9 cellular contexts compared by ENCODE assay signal in genomic region chr2:227862741-227863588, GRCh38. TPM values are rescaled to one million over a fixed set of nuclear protein-coding genes. Genes with fewer than 3 reads are reported as not detected.
DNase-seq lines count a peak whose midpoint lies in the region; ATAC-seq and TF ChIP-seq lines count a peak whose summit lies in the region.
"Had no signal": no experiment of that assay in that cellular context is flagged by ENCODE, and none has a peak within 500 bp of the region (broad histone marks: within the 10 kb centered on the region; RNA-seq: fewer than 3 reads in every experiment).

No MANE protein-coding gene starts in this region.

- CTCF ChIA-PET in CD8-positive, alpha-beta T cell (lab: Charles Lee), result interaction anchor here (0.8 to 2.5 kb wide), 8 partner anchors 9 to 733 kb away, joined by 3 to 7 read pairs (median 3); no protein-coding TSS in a partner anchor

- no peak overlapping the region for H3K27ac ChIP-seq in CD8-positive, alpha-beta T cell (ENCODE audit: low read depth, low read length)

- no peaks in the 10 kb centered on the region for H3K9me3 Mint-ChIP-seq in CD8-positive, alpha-beta T cell

- no peaks in the 10 kb centered on the region for H3K27me3 ChIP-seq in CD8-positive, alpha-beta T cell (ENCODE audit: insufficient read depth, low read length)
- H3K27me3 ChIP-seq: stomach had no signal

- DNase-seq in AG08396 (ENCODE audit: low spot score) (peak; percentile 64), cardiac fibroblast (ENCODE audit: low read depth in 2 of 2) (peak; percentile 94 to 99), kidney glomerular epithelial cell (lab: John Stamatoyannopoulos, UW) (peak; percentile 94), NCI-H2107 (lab: John Stamatoyannopoulos, UW) (no peak), CD1c-positive myeloid dendritic cell (ENCODE audit: extremely low spot score) (no peak)
- no peak for DNase-seq in CD8-positive, alpha-beta T cell

- no peak overlapping the region for H3K4me3 Mint-ChIP-seq in CD8-positive, alpha-beta T cell

- H3K27ac Mint-ChIP-seq in CD8-positive, alpha-beta T cell, result no peak overlapping the region

- peak overlapping the region in 1 of 2 donors; percentile 14 for H3K4me3 ChIP-seq in cardiac fibroblast (replicated peaks in 1 of 2; ENCODE audit: low read depth in 2 of 2, low read length in 2 of 2)
- no peak overlapping the region for H3K4me3 ChIP-seq in CD8-positive, alpha-beta T cell (ENCODE audit: low read depth, low read length)
- H3K4me3 ChIP-seq: stomach had no signal

- no peak; the same call in 1 of the 2 replicates for TF ChIP-seq EP300 in Ishikawa (IDR thresholded peaks at IDR 0.05; ENCODE audit: borderline replicate concordance)

- no peak for TF ChIP-seq CTCF in cardiac fibroblast (IDR thresholded peaks at IDR 0.05; ENCODE audit: low read depth, low read length)
- no peak for TF ChIP-seq CTCF in CD8-positive, alpha-beta T cell (IDR thresholded peaks at IDR 0.05)

- H3K36me3 Mint-ChIP-seq in CD8-positive, alpha-beta T cell, result no peaks in the 10 kb centered on the region

- no peaks in the 10 kb centered on the region for H3K9me3 ChIP-seq in CD8-positive, alpha-beta T cell (ENCODE audit: low read length)
- H3K9me3 ChIP-seq: stomach had no signal

- H3K27me3 Mint-ChIP-seq in CD8-positive, alpha-beta T cell (ENCODE audit: low read depth), result no peaks in the 10 kb centered on the region

- POLR2A ChIA-PET in CD8-positive, alpha-beta T cell (lab: Charles Lee), result interaction anchor here (1.0 kb wide), 1 partner anchor 88 kb away, joined by 3 read pairs; no protein-coding TSS in a partner anchor

- no peaks in the 10 kb centered on the region for H3K36me3 ChIP-seq in CD8-positive, alpha-beta T cell (ENCODE audit: insufficient read depth, low read length)
- H3K36me3 ChIP-seq: stomach had no signal

- intact Hi-C loops in CD8-positive, alpha-beta T cell (cut with DNase I, micrococcal nuclease), result loop anchor here (2.0 to 10.0 kb wide), 4 partner anchors 91 to 382 kb away; partner anchors contain the start of gene SCYGR5 (in 1 of the 2)

- no peaks in the 10 kb centered on the region for H3K4me1 Mint-ChIP-seq in CD8-positive, alpha-beta T cell (ENCODE audit: low read depth)

- H3K4me1 ChIP-seq in CD8-positive, alpha-beta T cell (ENCODE audit: insufficient read depth, low read length), result no peaks in the 10 kb centered on the region

- 0 out of 2 replicates have a peak, but pooled peaks have one; percentile 19 for TF ChIP-seq RAD21 in Ishikawa (IDR thresholded peaks at IDR 0.05; ENCODE audit: low read depth)

- ATAC-seq in CD8-positive, alpha-beta T cell, result no peak
- ATAC-seq in GM19455 (IDR thresholded peaks at IDR 0.05; ENCODE audit: unreplicated experiment), result no peak

TF ChIP-seq in Ishikawa, 13 proteins besides CTCF, POLR2A, EP300 and RAD21:
- TF ChIP-seq TAF1 (IDR thresholded peaks at IDR 0.05; ENCODE audit: low read depth) (no peak), TEAD4 (IDR thresholded peaks at IDR 0.05) (peak; percentile 71)
TF ChIP-seq in Ishikawa: peak in this region for 1.

RNA-seq across cellular contexts. Expression of gene DAW1, which starts 8.5 kb away (rescaled TPM):
- total RNA-seq in CD8-positive, alpha-beta T cell, result not detected
- total RNA-seq: stomach had no signal

RNA-seq across cellular contexts. Expression of gene CCL20, which starts 49.3 kb away (rescaled TPM):
- 1 to 10 TPM; 2.3 to 2.4 TPM for total RNA-seq in CD8-positive, alpha-beta T cell

Comparison
In these comparisons a context has a peak if more than half of its experiments do, and no peak if none do; other contexts are left out.
1. DNase-seq: peak in AG08396 (single experiment), cardiac fibroblast (2 of 2) and kidney glomerular epithelial cell (single experiment); none in NCI-H2107 (single experiment), CD1c-positive myeloid dendritic cell (single experiment) and CD8-positive, alpha-beta T cell (0 of 7).